Comparison of ENCODE assay signal across 11 cellular contexts in genomic region chr2:70596739-70597138, GRCh38. TPM values are rescaled to one million over a fixed set of nuclear protein-coding genes. Genes with fewer than 3 reads are reported as not detected.
DNase-seq lines count a peak whose midpoint lies in the region; ATAC-seq and TF ChIP-seq lines count a peak whose summit lies in the region.
"Had no signal": no experiment of that assay in that cellular context is flagged by ENCODE, and none has a peak within 500 bp of the region (broad histone marks: within the 10 kb centered on the region; RNA-seq: fewer than 3 reads in every experiment).

No MANE protein-coding gene starts in this region.

- dilution Hi-C loops in mammary epithelial cell (cut with HindIII; ENCODE audit: low sequenced_read_pairs), result no loop called here

- intact Hi-C loops in mammary epithelial cell (cut with micrococcal nuclease), result loop anchor here (1.0 to 2.0 kb wide), 3 partner anchors 20 to 42 kb away; no protein-coding TSS in a partner anchor
- intact Hi-C loops in prostate gland (cut with DNase I), result no loop called here

- in situ Hi-C loops in mammary epithelial cell (cut with MboI; ENCODE audit: low sequenced_read_pairs in 2 of 2), result no loop called here

- ATAC-seq in HG02763 (IDR thresholded peaks at IDR 0.05; ENCODE audit: unreplicated experiment), result no peak

- peak overlapping the region; percentile 57 for H2AFZ ChIP-seq in mammary epithelial cell (ENCODE audit: low read depth, low read length)

- H3K79me2 ChIP-seq in mammary epithelial cell (ENCODE audit: insufficient read depth, low read length), result no peaks in the 10 kb centered on the region

- no peaks in the 10 kb centered on the region for H4K20me1 ChIP-seq in mammary epithelial cell (ENCODE audit: insufficient read depth, low read length)

- H3K9me3 ChIP-seq in mammary epithelial cell (replicated peaks; ENCODE audit: insufficient read depth, low read length) (no peaks in the 10 kb centered on the region), prostate gland (no peaks in the 10 kb centered on the region)
- H3K9me3 ChIP-seq: adrenal gland had no signal

- CTCF ChIA-PET in mammary epithelial cell (lab: Charles Lee; ENCODE audit: low non-redundant PET), result interaction anchor here (0.6 kb wide), 1 partner anchor 735 kb away, joined by 7 read pairs; the partner anchor contains the start of gene ZNF638

- no peak for TF ChIP-seq POLR2A in prostate gland (IDR thresholded peaks at IDR 0.05)

- TSS peak; percentile 95 for BruUV-seq in mammary epithelial cell (replicated peaks; lab: Mats Ljungman, UMichigan)

- 0% methylated on average over 7 of the region's 7 CpGs for WGBS in mammary epithelial cell (ENCODE audit: low coverage, missing lambda C conversion rate)
- WGBS in prostate gland, result 68% methylated on average over 6 of the region's 7 CpGs

- H3K4me3 ChIP-seq in mammary epithelial cell (replicated peaks in 1 of 3; ENCODE audit: insufficient read depth in 1 of 3, low read depth in 2 of 3, low read length in 3 of 3), result no peak overlapping the region
- no peak overlapping the region for H3K4me3 ChIP-seq in prostate gland
- H3K4me3 ChIP-seq: adrenal gland, tibial nerve had no signal

- DNase-seq in NCI-H748 (lab: John Stamatoyannopoulos, UW; ENCODE audit: unreplicated experiment) (peak; percentile 34), NCI-H748 treated with DMSO at 0.1 percent for 48 hours (lab: John Stamatoyannopoulos, UW) (no peak), LoVo (ENCODE audit: low spot score) (peak; percentile 43), mammary epithelial cell (peak; percentile 85), renal cortical epithelial cell (ENCODE audit: low read depth) (peak; percentile 97), prostate gland (ENCODE audit: low spot score) (no peak), NCI-H510A (lab: John Stamatoyannopoulos, UW) (no peak)
- DNase-seq: activated CD4-positive, CD25-positive, alpha-beta regulatory T cell treated with anti-CD3 and anti-CD28 coated beads, Interleukin-2, amount 50 U/mL, for 72 hours; adrenal gland had no signal

- peaks cover 24% of the 10 kb centered on the region for H3K4me1 ChIP-seq in mammary epithelial cell (ENCODE audit: insufficient read depth, low read length)
- no peaks in the 10 kb centered on the region for H3K4me1 ChIP-seq in prostate gland (replicated peaks)
- H3K4me1 ChIP-seq: adrenal gland, tibial nerve had no signal

- H3K27me3 ChIP-seq in mammary epithelial cell (ENCODE audit: insufficient read depth, low read length), result no peaks in the 10 kb centered on the region
- H3K27me3 ChIP-seq in prostate gland (replicated peaks; ENCODE audit: insufficient read depth), result no peaks in the 10 kb centered on the region
- H3K27me3 ChIP-seq: adrenal gland, tibial nerve had no signal

- TF ChIP-seq CTCF in mammary epithelial cell (conservative IDR thresholded peaks at IDR 0.05 in 1 of 2, IDR thresholded peaks at IDR 0.05 in 1 of 2; ENCODE audit: extremely low read depth in 1 of 2, insufficient read depth in 1 of 2, low read depth in 1 of 2, low read length in 2 of 2) (no peak), prostate gland (IDR thresholded peaks at IDR 0.05) (no peak)

- peak overlapping the region; percentile 78 for H3K4me2 ChIP-seq in mammary epithelial cell (ENCODE audit: insufficient read depth, low read depth, low read length)

- peak overlapping the region; percentile 66 for H3K9ac ChIP-seq in mammary epithelial cell (ENCODE audit: insufficient read depth, low read length)

- H3K27ac ChIP-seq in mammary epithelial cell (ENCODE audit: insufficient read depth, low read depth, low read length) (peak overlapping the region; percentile 92), prostate gland (no peak overlapping the region)
- H3K27ac ChIP-seq: adrenal gland, tibial nerve had no signal

- H3K36me3 ChIP-seq in mammary epithelial cell (ENCODE audit: insufficient read depth, low read length) (no peaks in the 10 kb centered on the region), prostate gland (no peaks in the 10 kb centered on the region)
- H3K36me3 ChIP-seq: adrenal gland, tibial nerve had no signal

RNA-seq across cellular contexts. Expression of gene TGFA, which starts 43.1 kb away (rescaled TPM):
- total RNA-seq in mammary epithelial cell, result 100 to 1,000 TPM in 1 of 2 donors, 10 to 100 TPM in 1; 59.2 to 126 TPM
- polyA plus RNA-seq in mammary epithelial cell, result 82.0 TPM
- polyA minus RNA-seq in mammary epithelial cell, result 88.0 TPM
- total RNA-seq in renal cortical epithelial cell, result 91.7 and 150 TPM in 2 replicates
- total RNA-seq in prostate gland, result 1 to 10 TPM; 3.7 to 9.2 TPM

Comparison
In these comparisons a context has a peak if more than half of its experiments do, and no peak if none do; other contexts are left out.
1. DNase-seq: peak in NCI-H748 (single experiment), LoVo (single experiment), mammary epithelial cell (single experiment) and renal cortical epithelial cell (single experiment); none in NCI-H748 treated with DMSO at 0.1 percent for 48 hours (single experiment), prostate gland (single experiment) and NCI-H510A (single experiment).